Comparison of ENCODE assay signal across 9 cellular contexts in genomic region chr20:50513169-50514034, GRCh38. TPM values are rescaled to one million over a fixed set of nuclear protein-coding genes. Genes with fewer than 3 reads are reported as not detected.
DNase-seq lines count a peak whose midpoint lies in the region; ATAC-seq and TF ChIP-seq lines count a peak whose summit lies in the region.
"Had no signal": no experiment of that assay in that cellular context is flagged by ENCODE, and none has a peak within 500 bp of the region (broad histone marks: within the 10 kb centered on the region; RNA-seq: fewer than 3 reads in every experiment).

No MANE protein-coding gene starts in this region.

- H3K4me1 Mint-ChIP-seq in activated T-cell treated with anti-CD3 and anti-CD28 coated beads, Interleukin-2, amount 50 U/mL, for 72 hours (ENCODE audit: low read depth) = peaks cover 71% of the 10 kb centered on the region
- H3K4me1 Mint-ChIP-seq in activated naive CD8-positive, alpha-beta T cell treated with anti-CD3 and anti-CD28 coated beads, Interleukin-2, amount 50 U/mL, for 24 hours = peaks cover 80% of the 10 kb centered on the region

- H3K9me3 ChIP-seq in thyroid gland = no peaks in the 10 kb centered on the region

- H3K36me3 ChIP-seq in thyroid gland = no peaks in the 10 kb centered on the region

- H3K27me3 Mint-ChIP-seq in activated T-cell treated with anti-CD3 and anti-CD28 coated beads, Interleukin-2, amount 50 U/mL, for 72 hours (ENCODE audit: low read depth) = no peaks in the 10 kb centered on the region
- H3K27me3 Mint-ChIP-seq in activated naive CD8-positive, alpha-beta T cell treated with anti-CD3 and anti-CD28 coated beads, Interleukin-2, amount 50 U/mL, for 24 hours = no peaks in the 10 kb centered on the region

- WGBS in thyroid gland, 2 donors = 64 to 69% methylated on average over 5 of the region's 5 CpGs

- H3K27ac Mint-ChIP-seq in activated T-cell treated with anti-CD3 and anti-CD28 coated beads, Interleukin-2, amount 50 U/mL, for 72 hours = peak overlapping the region; percentile 90
- peak overlapping the region; percentile 95 for H3K27ac Mint-ChIP-seq in activated naive CD8-positive, alpha-beta T cell treated with anti-CD3 and anti-CD28 coated beads, Interleukin-2, amount 50 U/mL, for 24 hours

- no peak for ATAC-seq in activated T-cell treated with anti-CD3 and anti-CD28 coated beads, Interleukin-2, amount 50 U/mL, for 72 hours (replicated peaks in 1 of 2)
- no peak for ATAC-seq in activated naive CD8-positive, alpha-beta T cell treated with anti-CD3 and anti-CD28 coated beads, Interleukin-2, amount 50 U/mL, for 24 hours
- ATAC-seq in GM21423 (IDR thresholded peaks at IDR 0.05; ENCODE audit: unreplicated experiment) (no peak), omental fat pad (ENCODE audit: low FRiP score) (no peak)

- H3K9me3 Mint-ChIP-seq in activated T-cell treated with anti-CD3 and anti-CD28 coated beads, Interleukin-2, amount 50 U/mL, for 72 hours = no peaks in the 10 kb centered on the region
- H3K9me3 Mint-ChIP-seq in activated naive CD8-positive, alpha-beta T cell treated with anti-CD3 and anti-CD28 coated beads, Interleukin-2, amount 50 U/mL, for 24 hours = no peaks in the 10 kb centered on the region

- peaks cover 35 to 41% of the 10 kb centered on the region in 2 donors for H3K4me1 ChIP-seq in thyroid gland

- intact Hi-C loops in thyroid gland (cut with DNase I) = no loop called here

- no peak for TF ChIP-seq CTCF in thyroid gland (IDR thresholded peaks at IDR 0.05)
- no peak for TF ChIP-seq CTCF in omental fat pad (IDR thresholded peaks at IDR 0.05)

- H3K4me3 Mint-ChIP-seq in activated T-cell treated with anti-CD3 and anti-CD28 coated beads, Interleukin-2, amount 50 U/mL, for 72 hours = peak overlapping the region; percentile 99 to 100
- peak overlapping the region; percentile 95 for H3K4me3 Mint-ChIP-seq in activated naive CD8-positive, alpha-beta T cell treated with anti-CD3 and anti-CD28 coated beads, Interleukin-2, amount 50 U/mL, for 24 hours

- H3K36me3 Mint-ChIP-seq in activated T-cell treated with anti-CD3 and anti-CD28 coated beads, Interleukin-2, amount 50 U/mL, for 72 hours (ENCODE audit: insufficient read depth in 2 of 2) = peaks cover 12 to 26% of the 10 kb centered on the region in 2 donors
- H3K36me3 Mint-ChIP-seq in activated naive CD8-positive, alpha-beta T cell treated with anti-CD3 and anti-CD28 coated beads, Interleukin-2, amount 50 U/mL, for 24 hours (ENCODE audit: low read depth) = peaks cover 23% of the 10 kb centered on the region

- peak overlapping the region in 2 of 3 donors; percentile 58 to 66 for H3K27ac ChIP-seq in thyroid gland

- TF ChIP-seq POLR2A in thyroid gland (IDR thresholded peaks at IDR 0.05) = no peak

- H3K4me3 ChIP-seq in thyroid gland (replicated peaks in 1 of 3) = no peak overlapping the region

- no peaks in the 10 kb centered on the region for H3K27me3 ChIP-seq in thyroid gland

- no peak for DNase-seq in activated T-cell treated with anti-CD3 and anti-CD28 coated beads, Interleukin-2, amount 50 U/mL, for 72 hours
- DNase-seq in activated T-cell treated with anti-CD3 and anti-CD28 coated beads, Interleukin-2, amount 50 U/mL, for 48 hours = no peak
- no peak for DNase-seq in activated naive CD8-positive, alpha-beta T cell treated with anti-CD3 and anti-CD28 coated beads, Interleukin-2, amount 50 U/mL, for 24 hours
- DNase-seq in left kidney (ENCODE audit: low read depth, low spot score) (peak; percentile 47), thyroid gland (no peak), omental fat pad (ENCODE audit: low spot score) (no peak), iPS-NIHi7 (ENCODE audit: extremely low spot score) (no peak)
- DNase-seq: amygdala had no signal

RNA-seq across cellular contexts. Expression of gene PTPN1, which starts 3.2 kb away (rescaled TPM):
- 100 to 1,000 TPM; 138 TPM for total RNA-seq in activated T-cell treated with anti-CD3 and anti-CD28 coated beads, Interleukin-2, amount 50 U/mL, for 72 hours
- total RNA-seq in thyroid gland (10 to 100 TPM; 20.5 to 28.8 (median 24.9) TPM), omental fat pad (100 to 1,000 TPM in 1 of 4 donors, 10 to 100 TPM in 3; 22.2 to 107 (median 42.7) TPM)
